Comparison of ENCODE assay signal across 31 cellular contexts in the genomic region with DNA sequence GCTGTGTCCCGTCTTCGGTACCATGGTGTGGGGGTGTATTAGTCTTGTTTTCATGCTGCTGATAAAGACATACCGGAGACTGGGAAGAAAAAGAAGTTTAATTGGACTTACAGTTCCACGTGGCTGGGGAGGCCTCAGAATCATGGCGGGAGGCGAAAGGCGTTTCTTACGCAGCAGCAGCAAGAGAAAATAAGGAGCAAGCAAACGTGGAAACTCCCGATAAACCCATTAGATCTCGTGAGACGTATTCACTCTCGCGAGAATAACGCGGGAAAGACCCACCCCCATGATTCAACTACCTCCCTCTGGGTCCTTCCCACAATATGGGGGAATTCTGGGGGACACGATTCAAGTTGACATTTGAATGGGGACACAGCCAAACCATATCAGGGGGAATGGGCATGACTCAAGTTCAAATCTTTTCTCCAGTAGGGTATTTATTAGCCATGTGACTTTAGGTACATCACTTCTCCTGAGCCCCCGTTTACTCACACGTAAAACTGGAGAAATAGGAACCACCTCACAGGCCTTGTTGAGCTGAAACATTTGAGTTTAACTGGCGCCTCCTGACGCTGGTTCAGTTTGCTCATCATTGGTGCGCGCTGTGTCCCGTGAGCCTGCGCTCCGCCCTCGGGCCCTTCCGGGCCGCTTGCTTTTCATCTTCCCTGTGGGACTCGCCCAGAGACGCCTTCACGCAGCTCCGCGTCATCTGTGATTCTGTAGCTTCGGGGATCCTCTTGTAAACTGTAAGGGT. TPM values are rescaled to one million over a fixed set of nuclear protein-coding genes. Genes with fewer than 3 reads are reported as not detected.
"Had no signal": no experiment of that assay in that cellular context is flagged by ENCODE, and none has a peak within 500 bp of the region (broad histone marks: within the 10 kb centered on the region; RNA-seq: fewer than 3 reads in every experiment).

No MANE protein-coding gene starts in this region.

- DNase-seq: activated CD4-positive, alpha-beta memory T cell treated with anti-CD3 and anti-CD28 coated beads for 36 hours; activated CD4-positive, alpha-beta T cell treated with anti-CD3 and anti-CD28 coated beads for 36 hours; activated CD4-positive, alpha-beta T cell treated with anti-CD3 and anti-CD28 coated beads, Interleukin-2, amount 10 ng/mL, durations not matched to agents 24 days and 14 days; activated CD4-positive, CD25-positive, alpha-beta regulatory T cell; activated CD4-positive, CD25-positive, alpha-beta regulatory T cell treated with anti-CD3 and anti-CD28 coated beads, Interleukin-2, amount 50 U/mL, for 72 hours; activated CD8-positive, alpha-beta memory T cell treated with anti-CD3 and anti-CD28 coated beads, Interleukin-2, amount 50 U/mL, for 48 hours; activated CD8-positive, alpha-beta T cell treated with anti-CD3 and anti-CD28 coated beads, Interleukin-2, amount 10 ng/mL, durations not matched to agents 7 days and 5 days; activated effector memory CD4-positive, alpha-beta T cell treated with Interleukin-2 at 50 U/mL for 16 hours; activated naive CD4-positive, alpha-beta T cell treated with anti-CD3 and anti-CD28 coated beads for 36 hours; activated naive CD8-positive, alpha-beta T cell treated with anti-CD3 and anti-CD28 coated beads for 36 hours; activated naive CD8-positive, alpha-beta T cell treated with anti-CD3 and anti-CD28 coated beads, Interleukin-2, amount 50 U/mL, for 24 hours; activated T-cell treated with anti-CD3 and anti-CD28 coated beads for 4 hours; activated T-cell treated with anti-CD3 and anti-CD28 coated beads, Interleukin-2, amount 50 U/mL, for 24 hours; activated T-cell treated with anti-CD3 and anti-CD28 coated beads, Interleukin-2, amount 50 U/mL, for 72 hours; adrenal gland; amygdala; aorta; body of pancreas; central memory CD4-positive, alpha-beta T cell; cerebellar nuclear complex; colonic mucosa; effector memory CD4-positive, alpha-beta T cell; endodermal cell; foreskin fibroblast; head of caudate nucleus; T-helper 2 cell had no signal

- H3K36me3 Mint-ChIP-seq: activated CD4-positive, alpha-beta memory T cell treated with anti-CD3 and anti-CD28 coated beads for 36 hours; activated naive CD4-positive, alpha-beta T cell treated with anti-CD3 and anti-CD28 coated beads, Interleukin-2, amount 50 U/mL, for 24 hours; activated naive CD8-positive, alpha-beta T cell treated with anti-CD3 and anti-CD28 coated beads for 36 hours had no signal

- H3K4me3 ChIP-seq: adrenal gland, body of pancreas, cardiac muscle cell, colonic mucosa had no signal

- H3K4me1 Mint-ChIP-seq: activated CD4-positive, alpha-beta T cell treated with anti-CD3 and anti-CD28 coated beads for 36 hours; activated CD4-positive, alpha-beta T cell treated with anti-CD3 and anti-CD28 coated beads, Interleukin-2, amount 10 ng/mL, durations not matched to agents 24 days and 14 days; activated naive CD4-positive, alpha-beta T cell treated with anti-CD3 and anti-CD28 coated beads, Interleukin-2, amount 50 U/mL, for 24 hours; activated naive CD8-positive, alpha-beta T cell treated with anti-CD3 and anti-CD28 coated beads for 36 hours; activated naive CD8-positive, alpha-beta T cell treated with anti-CD3 and anti-CD28 coated beads, Interleukin-2, amount 50 U/mL, for 24 hours; activated T-helper 17 cell treated with anti-CD3 and anti-CD28 coated beads, Interleukin-2, amount 50 U/mL, for 72 hours; endodermal cell had no signal

- H3K9me3 Mint-ChIP-seq: endodermal cell had no signal

- H3K9me3 ChIP-seq: adrenal gland, body of pancreas, colonic mucosa had no signal

- H3K27ac Mint-ChIP-seq: activated CD4-positive, alpha-beta memory T cell treated with anti-CD3 and anti-CD28 coated beads for 36 hours; activated CD4-positive, alpha-beta T cell treated with anti-CD3 and anti-CD28 coated beads for 36 hours; activated CD4-positive, alpha-beta T cell treated with anti-CD3 and anti-CD28 coated beads, Interleukin-2, amount 10 ng/mL, durations not matched to agents 24 days and 14 days; activated CD8-positive, alpha-beta T cell treated with anti-CD3 and anti-CD28 coated beads, Interleukin-2, amount 10 ng/mL, durations not matched to agents 7 days and 5 days; activated naive CD4-positive, alpha-beta T cell treated with anti-CD3 and anti-CD28 coated beads for 36 hours; activated naive CD4-positive, alpha-beta T cell treated with anti-CD3 and anti-CD28 coated beads, Interleukin-2, amount 50 U/mL, for 24 hours; activated naive CD8-positive, alpha-beta T cell treated with anti-CD3 and anti-CD28 coated beads for 36 hours; activated naive CD8-positive, alpha-beta T cell treated with anti-CD3 and anti-CD28 coated beads, Interleukin-2, amount 50 U/mL, for 24 hours; activated T-cell treated with anti-CD3 and anti-CD28 coated beads, Interleukin-2, amount 50 U/mL, for 24 hours; activated T-cell treated with anti-CD3 and anti-CD28 coated beads, Interleukin-2, amount 50 U/mL, for 72 hours; activated T-helper 17 cell treated with anti-CD3 and anti-CD28 coated beads, Interleukin-2, amount 50 U/mL, for 72 hours; endodermal cell had no signal

- H3K36me3 ChIP-seq: adrenal gland, cardiac muscle cell, colonic mucosa had no signal

- FAIRE-seq: frontal cortex had no signal

- H3K27ac ChIP-seq: adrenal gland, body of pancreas, cardiac muscle cell, colonic mucosa had no signal

- H3K27me3 Mint-ChIP-seq: activated CD4-positive, alpha-beta memory T cell treated with anti-CD3 and anti-CD28 coated beads for 36 hours; activated CD4-positive, alpha-beta T cell treated with anti-CD3 and anti-CD28 coated beads for 36 hours; activated CD4-positive, alpha-beta T cell treated with anti-CD3 and anti-CD28 coated beads, Interleukin-2, amount 10 ng/mL, durations not matched to agents 24 days and 14 days; activated naive CD4-positive, alpha-beta T cell treated with anti-CD3 and anti-CD28 coated beads, Interleukin-2, amount 50 U/mL, for 24 hours; activated naive CD8-positive, alpha-beta T cell treated with anti-CD3 and anti-CD28 coated beads for 36 hours; activated naive CD8-positive, alpha-beta T cell treated with anti-CD3 and anti-CD28 coated beads, Interleukin-2, amount 50 U/mL, for 24 hours; activated T-cell treated with anti-CD3 and anti-CD28 coated beads, Interleukin-2, amount 50 U/mL, for 24 hours; activated T-helper 17 cell treated with anti-CD3 and anti-CD28 coated beads, Interleukin-2, amount 50 U/mL, for 72 hours had no signal

- ATAC-seq: activated CD4-positive, alpha-beta T cell treated with anti-CD3 and anti-CD28 coated beads for 36 hours; activated CD8-positive, alpha-beta T cell treated with anti-CD3 and anti-CD28 coated beads, Interleukin-2, amount 10 ng/mL, durations not matched to agents 7 days and 5 days; activated naive CD8-positive, alpha-beta T cell treated with anti-CD3 and anti-CD28 coated beads, Interleukin-2, amount 50 U/mL, for 24 hours; activated T-cell treated with anti-CD3 and anti-CD28 coated beads, Interleukin-2, amount 50 U/mL, for 72 hours; activated T-helper 17 cell treated with anti-CD3 and anti-CD28 coated beads, Interleukin-2, amount 50 U/mL, for 72 hours; body of pancreas had no signal

- H3K4me1 ChIP-seq: adrenal gland, body of pancreas, colonic mucosa had no signal

- H3K27me3 ChIP-seq: adrenal gland, body of pancreas, cardiac muscle cell, colonic mucosa had no signal

- H3K4me3 Mint-ChIP-seq: activated CD4-positive, alpha-beta memory T cell treated with anti-CD3 and anti-CD28 coated beads for 36 hours; activated CD4-positive, alpha-beta T cell treated with anti-CD3 and anti-CD28 coated beads for 36 hours; activated CD4-positive, alpha-beta T cell treated with anti-CD3 and anti-CD28 coated beads, Interleukin-2, amount 10 ng/mL, durations not matched to agents 24 days and 14 days; activated CD8-positive, alpha-beta T cell treated with anti-CD3 and anti-CD28 coated beads, Interleukin-2, amount 10 ng/mL, durations not matched to agents 7 days and 5 days; activated naive CD4-positive, alpha-beta T cell treated with anti-CD3 and anti-CD28 coated beads for 36 hours; activated naive CD4-positive, alpha-beta T cell treated with anti-CD3 and anti-CD28 coated beads, Interleukin-2, amount 50 U/mL, for 24 hours; activated naive CD8-positive, alpha-beta T cell treated with anti-CD3 and anti-CD28 coated beads for 36 hours; activated naive CD8-positive, alpha-beta T cell treated with anti-CD3 and anti-CD28 coated beads, Interleukin-2, amount 50 U/mL, for 24 hours; activated T-cell treated with anti-CD3 and anti-CD28 coated beads, Interleukin-2, amount 50 U/mL, for 24 hours; activated T-cell treated with anti-CD3 and anti-CD28 coated beads, Interleukin-2, amount 50 U/mL, for 72 hours; activated T-helper 17 cell treated with anti-CD3 and anti-CD28 coated beads, Interleukin-2, amount 50 U/mL, for 72 hours; endodermal cell had no signal

RNA-seq across cellular contexts. Expression of gene FAT1, which starts 35.5 kb away (rescaled TPM):
- total RNA-seq: activated CD4-positive, alpha-beta memory T cell treated with anti-CD3 and anti-CD28 coated beads for 36 hours; activated CD8-positive, alpha-beta memory T cell treated with anti-CD3 and anti-CD28 coated beads for 36 hours; activated CD8-positive, alpha-beta T cell treated with anti-CD3 and anti-CD28 coated beads, Interleukin-2, amount 10 ng/mL, durations not matched to agents 7 days and 5 days; activated T-helper 17 cell treated with anti-CD3 and anti-CD28 coated beads, Interleukin-2, amount 50 U/mL, for 72 hours had no signal
